In the genomic region with DNA sequence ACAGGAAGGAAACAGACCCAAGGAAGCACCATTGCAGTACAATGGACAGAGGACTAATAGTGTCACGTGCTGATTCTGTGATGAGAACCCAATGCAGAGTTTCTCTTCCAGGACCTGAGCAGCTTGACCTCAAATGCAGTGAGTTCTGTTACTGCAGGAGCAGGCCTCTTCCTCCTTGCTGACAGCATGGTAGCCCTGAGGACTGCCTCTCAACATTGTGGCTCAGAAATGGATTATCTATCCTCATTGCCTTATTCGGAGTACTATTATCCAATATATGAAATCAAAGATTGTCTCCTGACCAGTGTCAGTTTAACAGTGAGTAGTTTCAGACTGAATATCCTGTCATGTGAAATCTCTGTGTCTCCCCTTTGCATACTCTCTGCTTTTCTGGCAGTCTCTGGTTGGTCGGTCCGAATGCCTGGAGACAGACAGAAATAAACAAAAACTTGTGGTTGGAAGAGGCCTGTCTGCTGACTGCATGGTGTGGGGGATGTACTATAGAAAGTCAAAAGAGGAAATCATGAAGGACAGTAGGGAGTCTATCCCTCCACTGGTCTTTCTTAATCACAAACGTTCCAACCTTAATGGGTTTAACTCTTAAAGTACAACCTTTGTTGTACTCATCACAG, we compare ENCODE assay signal across 1 cellular context.
TF ChIP-seq lines count a peak whose summit lies in the region.

No MANE protein-coding gene starts in this region.

TF ChIP-seq in K562, 482 proteins besides CTCF, POLR2A, EP300 and RAD21 (continued from another document):
- TF ChIP-seq USF2 (CRISPR knock-in tag; IDR thresholded peaks at IDR 0.05): 0 out of 2 replicates have a peak, but pooled peaks have one; percentile 14
